1 cellular context compared by ENCODE assay signal in genomic region chr1:11262171-11263049, GRCh38.
TF ChIP-seq lines count a peak whose summit lies in the region.

Gene MTOR, minus strand, starts transcription at chr1:11262551. Its CDS starts 3,142 bp downstream, at chr1:11259409.

TF ChIP-seq in GM12878, 131 proteins besides CTCF, POLR2A, EP300 and RAD21 (continued from another document):
- TF ChIP-seq ZNF687 (IDR thresholded peaks at IDR 0.05): no peak
- TF ChIP-seq SMAD5 (IDR thresholded peaks at IDR 0.05; ENCODE audit: low read depth): peak; percentile 35
- peak; percentile 61 for TF ChIP-seq ATF7 (IDR thresholded peaks at IDR 0.05; ENCODE audit: low read depth)
- TF ChIP-seq CBX3 (IDR thresholded peaks at IDR 0.05; ENCODE audit: borderline replicate concordance, low read depth): no peak
- peak; percentile 75; the same call in 1 of the 3 replicates for TF ChIP-seq POU2F2 (IDR thresholded peaks at IDR 0.05; ENCODE audit: borderline replicate concordance, low read depth, low read length)
TF ChIP-seq in GM12878: peak in this region for 63.
